In genomic region chr13:26929971-26930730, GRCh38 we compare ENCODE assay signal across 8 cellular contexts.
DNase-seq lines count a peak whose midpoint lies in the region; ATAC-seq, FAIRE-seq and TF ChIP-seq lines count a peak whose summit lies in the region.

No MANE protein-coding gene starts in this region.

- TF ChIP-seq CTCF in D721Med (IDR thresholded peaks at IDR 0.05; ENCODE audit: insufficient read depth, missing control alignments) = peak; percentile 93
- TF ChIP-seq CTCF in choroid plexus epithelial cell (conservative IDR thresholded peaks at IDR 0.05; ENCODE audit: low read depth, low read length) = peak; percentile 93

- DNase-seq in D721Med (ENCODE audit: insufficient read length, low spot score) = peak; percentile 76
- DNase-seq in NCI-H510A treated with DMSO at 0.1 percent for 48 hours (lab: John Stamatoyannopoulos, UW) = peak; percentile 56
- DNase-seq in activated CD4-positive, alpha-beta T cell treated with anti-CD3 and anti-CD28 coated beads for 4 hours = peak; percentile 49 to 66
- peak; percentile 73 for DNase-seq in choroid plexus epithelial cell (ENCODE audit: low read depth)
- peak; percentile 61 for DNase-seq in left lobe of liver (ENCODE audit: low spot score)
- peak; percentile 75 for DNase-seq in stimulated activated CD4-positive, alpha-beta T cell treated with anti-CD3 and anti-CD28 coated beads, Interleukin-4, amount 100 ng/mL, for 24 hours

- no peak overlapping the region for H3K4me3 ChIP-seq in choroid plexus epithelial cell (ENCODE audit: low read depth, low read length)

- peak; percentile 65 for ATAC-seq in HG02798 (IDR thresholded peaks at IDR 0.05; ENCODE audit: poor library complexity, unreplicated experiment)
- peak; percentile 94 for ATAC-seq in left lobe of liver
- no peak for ATAC-seq in GM19324 (IDR thresholded peaks at IDR 0.05; ENCODE audit: low FRiP score, unreplicated experiment)

- no peak for FAIRE-seq in D721Med (lab: Jason Lieb, UNC)
